In genomic region chr3:11077466-11077865, GRCh38 we compare ENCODE assay signal across 20 cellular contexts.
DNase-seq lines count a peak whose midpoint lies in the region; ATAC-seq and TF ChIP-seq lines count a peak whose summit lies in the region.
"Had no signal": no experiment of that assay in that cellular context is flagged by ENCODE, and none has a peak within 500 bp of the region (broad histone marks: within the 10 kb centered on the region; RNA-seq: fewer than 3 reads in every experiment).

No MANE protein-coding gene starts in this region.

- ATAC-seq in foreskin keratinocyte: peak; percentile 60
- ATAC-seq in naive thymus-derived CD8-positive, alpha-beta T cell: no peak
- ATAC-seq: activated naive CD8-positive, alpha-beta T cell treated with anti-CD3 and anti-CD28 coated beads, Interleukin-2, amount 50 U/mL, for 24 hours; Panc1 had no signal

- peaks cover 14% of the 10 kb centered on the region for H3K9me3 Mint-ChIP-seq in HFFc6
- peaks cover 0 to 5% (median 0%) of the 10 kb centered on the region in 9 donors for H3K9me3 Mint-ChIP-seq in naive thymus-derived CD8-positive, alpha-beta T cell
- H3K9me3 Mint-ChIP-seq: activated naive CD8-positive, alpha-beta T cell treated with anti-CD3 and anti-CD28 coated beads, Interleukin-2, amount 50 U/mL, for 24 hours; T-helper 1 cell treated with Interleukin-12 subunit alpha and Interleukin-12 subunit beta and Interleukin-4 antibody, amounts not matched to agents 30 μg/mL and 1 μg/mL, for 36 hours had no signal

- H3K27me3 ChIP-seq in foreskin keratinocyte: no peaks in the 10 kb centered on the region
- H3K27me3 ChIP-seq: esophagus muscularis mucosa had no signal

- no peak overlapping the region for H3K27ac Mint-ChIP-seq in HFFc6
- no peak overlapping the region for H3K27ac Mint-ChIP-seq in naive thymus-derived CD8-positive, alpha-beta T cell
- H3K27ac Mint-ChIP-seq: activated naive CD8-positive, alpha-beta T cell treated with anti-CD3 and anti-CD28 coated beads, Interleukin-2, amount 50 U/mL, for 24 hours; B cell; T-helper 1 cell treated with Interleukin-12 subunit alpha and Interleukin-12 subunit beta and Interleukin-4 antibody, amounts not matched to agents 30 μg/mL and 1 μg/mL, for 36 hours had no signal

- H3K27me3 Mint-ChIP-seq in HFFc6 (ENCODE audit: insufficient read depth): peaks cover 14% of the 10 kb centered on the region; the same call in 1 of the 2 replicates
- H3K27me3 Mint-ChIP-seq in naive thymus-derived CD8-positive, alpha-beta T cell: peaks cover 4 to 37% (median 24%) of the 10 kb centered on the region in 5 donors

- no peak overlapping the region for H3K4me3 Mint-ChIP-seq in HFFc6
- H3K4me3 Mint-ChIP-seq in naive thymus-derived CD8-positive, alpha-beta T cell: no peak overlapping the region
- H3K4me3 Mint-ChIP-seq: activated naive CD8-positive, alpha-beta T cell treated with anti-CD3 and anti-CD28 coated beads, Interleukin-2, amount 50 U/mL, for 24 hours; B cell; T-helper 1 cell treated with Interleukin-12 subunit alpha and Interleukin-12 subunit beta and Interleukin-4 antibody, amounts not matched to agents 30 μg/mL and 1 μg/mL, for 36 hours had no signal

- no peaks in the 10 kb centered on the region for H3K4me1 ChIP-seq in foreskin keratinocyte
- H3K4me1 ChIP-seq: esophagus muscularis mucosa, parathyroid adenoma had no signal

- DNase-seq in AG08395 (ENCODE audit: low spot score) (peak; percentile 67), HFFc6 (peak; percentile 41), SKM-1 (lab: John Stamatoyannopoulos, UW; ENCODE audit: unreplicated experiment) (peak; percentile 74), foreskin keratinocyte (peak; percentile 33 to 59), NCI-H1436 (lab: John Stamatoyannopoulos, UW) (no peak), NCI-H2196 (lab: John Stamatoyannopoulos, UW; ENCODE audit: unreplicated experiment) (no peak), NK-92 (lab: John Stamatoyannopoulos, UW; ENCODE audit: unreplicated experiment) (no peak)
- no peak for DNase-seq in naive thymus-derived CD8-positive, alpha-beta T cell
- DNase-seq: activated CD4-positive, alpha-beta T cell treated with anti-CD3 and anti-CD28 coated beads for 48 hours; activated naive CD8-positive, alpha-beta T cell treated with anti-CD3 and anti-CD28 coated beads, Interleukin-2, amount 50 U/mL, for 24 hours; activated T-cell treated with anti-CD3 and anti-CD28 coated beads, Interleukin-2, amount 50 U/mL, for 1 hour; DND-41; NCI-H1417; stimulated activated CD4-positive, alpha-beta T cell treated with anti-CD3 and anti-CD28 coated beads, Interleukin-15, amount 100 ng/mL, for 24 hours had no signal

- H3K27ac ChIP-seq in foreskin keratinocyte: no peak overlapping the region
- H3K27ac ChIP-seq: coronary artery, esophagus muscularis mucosa, parathyroid adenoma had no signal

- TF ChIP-seq CTCF in HFFc6 (IDR thresholded peaks at IDR 0.05) (no peak), foreskin keratinocyte (conservative IDR thresholded peaks at IDR 0.05) (no peak)

- H3K36me3 Mint-ChIP-seq in HFFc6 (ENCODE audit: low read depth): peaks cover 10% of the 10 kb centered on the region; the same call in 1 of the 2 replicates
- no peaks in the 10 kb centered on the region for H3K36me3 Mint-ChIP-seq in naive thymus-derived CD8-positive, alpha-beta T cell

- no peaks in the 10 kb centered on the region for H3K4me1 Mint-ChIP-seq in HFFc6 (ENCODE audit: low read depth)
- H3K4me1 Mint-ChIP-seq in naive thymus-derived CD8-positive, alpha-beta T cell: peaks cover 0 to 2% (median under 1%) of the 10 kb centered on the region in 4 donors
- H3K4me1 Mint-ChIP-seq: activated naive CD8-positive, alpha-beta T cell treated with anti-CD3 and anti-CD28 coated beads, Interleukin-2, amount 50 U/mL, for 24 hours had no signal

- POLR2A ChIA-PET in naive thymus-derived CD8-positive, alpha-beta T cell (lab: Charles Lee): no interaction called here

Comparison
In these comparisons a context has a peak if more than half of its experiments do, and no peak if none do; other contexts are left out.
1. DNase-seq: peak in AG08395 (single experiment), HFFc6 (single experiment), SKM-1 (single experiment) and foreskin keratinocyte (2 of 2); none in naive thymus-derived CD8-positive, alpha-beta T cell (0 of 10), NCI-H1436 (single experiment), NCI-H2196 (single experiment) and NK-92 (single experiment).